In genomic region chr19:17075860-17076538, GRCh38 we compare ENCODE assay signal across 8 cellular contexts. TPM values are rescaled to one million over a fixed set of nuclear protein-coding genes. Genes with fewer than 3 reads are reported as not detected.
A peak's percentile ranks its signal among the peaks of the same experiment; 100 is the strongest.
DNase-seq lines count a peak whose midpoint lies in the region; ATAC-seq and TF ChIP-seq lines count a peak whose summit lies in the region.

No MANE protein-coding gene starts in this region.

- ATAC-seq in psoas muscle, result no peak

- WGBS in psoas muscle, 3 donors, result 1 to 2% (median 1%) methylated on average over 37 to 44 of the region's 44 CpGs

- peak overlapping the region; percentile 91 for H3K4me3 ChIP-seq in psoas muscle

- H3K9me3 ChIP-seq in psoas muscle, result no peaks in the 10 kb centered on the region

- H3K27me3 ChIP-seq in psoas muscle (ENCODE audit: insufficient read depth in 3 of 3, low read length in 2 of 3), result no peaks in the 10 kb centered on the region

- H3K4me1 ChIP-seq in psoas muscle, result peaks cover 22% of the 10 kb centered on the region

- TF ChIP-seq CTCF in psoas muscle (IDR thresholded peaks at IDR 0.05), result no peak

- intact Hi-C loops in psoas muscle (cut with DNase I), result loop anchor here (1.0 to 5.0 kb wide), 3 partner anchors 59 to 139 kb away; partner anchors contain the start of gene USE1 (in 1 of the 2)

- DNase-seq in DMS 273 (lab: John Stamatoyannopoulos, UW; ENCODE audit: unreplicated experiment), result peak; percentile 63
- no peak for DNase-seq in DMS 273 treated with DMSO at 0.1 percent for 48 hours (lab: John Stamatoyannopoulos, UW)
- DNase-seq in NOMO-1 treated with dmso at 0.1 percent for 144 hours (lab: John Stamatoyannopoulos, UW; ENCODE audit: unreplicated experiment), result peak; percentile 35
- DNase-seq in activated effector memory CD4-positive, alpha-beta T cell treated with anti-CD3 and anti-CD28 coated beads, Interleukin-2, amount 50 U/mL, for 16 hours, result peak; percentile 83
- peak; percentile 47 for DNase-seq in glomerular visceral epithelial cell (ENCODE audit: extremely low spot score)
- peak; percentile 36 to 70 for DNase-seq in psoas muscle
- DNase-seq in DMS114 treated with DMSO at 0.1 percent for 48 hours (lab: John Stamatoyannopoulos, UW; ENCODE audit: unreplicated experiment), result no peak
- no peak for DNase-seq in cerebellum (ENCODE audit: low spot score)

- peak overlapping the region; percentile 46 for H3K27ac ChIP-seq in psoas muscle

- H3K36me3 ChIP-seq in psoas muscle (ENCODE audit: insufficient read depth in 1 of 2, low read depth in 1 of 2), result peaks cover 0 to 16% of the 10 kb centered on the region in 2 donors

RNA-seq across cellular contexts. Expression of gene MYO9B, which starts 0.4 kb away (rescaled TPM):
- total RNA-seq in psoas muscle (10 to 100 TPM; 13.8 to 16.4 (median 14.5) TPM), cerebellum (42.1 TPM)
- 10 to 100 TPM in 2 of 3 donors, 1 to 10 TPM in 1; 9.0 to 23.7 (median 18.9) TPM for polyA plus RNA-seq in psoas muscle

RNA-seq across cellular contexts. Expression of gene HAUS8, which starts 0.7 kb away (rescaled TPM):
- total RNA-seq in psoas muscle (1 to 10 TPM; 1.8 to 5.9 (median 3.6) TPM), cerebellum (2.5 TPM)
- polyA plus RNA-seq in psoas muscle, result 1 to 10 TPM; 4.2 to 5.7 (median 5.0) TPM

RNA-seq across cellular contexts. Expression of gene CPAMD8, which starts 49.4 kb away (rescaled TPM):
- 1 to 10 TPM; 3.2 to 9.9 (median 8.0) TPM for total RNA-seq in psoas muscle
- polyA plus RNA-seq in psoas muscle, result 1 to 10 TPM; 4.5 to 9.8 (median 9.0) TPM
- 11.9 TPM for total RNA-seq in cerebellum

Comparison
In these comparisons a context has a peak if more than half of its experiments do, and no peak if none do; other contexts are left out.
1. DNase-seq: peak in DMS 273 (single experiment), NOMO-1 treated with dmso at 0.1 percent for 144 hours (single experiment), activated effector memory CD4-positive, alpha-beta T cell treated with anti-CD3 and anti-CD28 coated beads, Interleukin-2, amount 50 U/mL, for 16 hours (single experiment), glomerular visceral epithelial cell (single experiment) and psoas muscle (2 of 2); none in DMS 273 treated with DMSO at 0.1 percent for 48 hours (single experiment), DMS114 treated with DMSO at 0.1 percent for 48 hours (single experiment) and cerebellum (single experiment).